In genomic region chr19:409006-409514, GRCh38 we compare ENCODE assay signal across 9 cellular contexts. TPM values are rescaled to one million over a fixed set of nuclear protein-coding genes. Genes with fewer than 3 reads are reported as not detected.
DNase-seq lines count a peak whose midpoint lies in the region; ATAC-seq lines count a peak whose summit lies in the region.
"Had no signal": no experiment of that assay in that cellular context is flagged by ENCODE, and none has a peak within 500 bp of the region (broad histone marks: within the 10 kb centered on the region; RNA-seq: fewer than 3 reads in every experiment).

TSS of gene C2CD4C (minus strand) at chr19:409147. CDS start at chr19:408361, 786 bp downstream.

- DNase-seq in NCI-H2227 (lab: John Stamatoyannopoulos, UW; ENCODE audit: unreplicated experiment) (peak; percentile 71), astrocyte of the hippocampus (ENCODE audit: low read depth, low spot score) (peak; percentile 57), left colon (peak in 1 of 2 donors; percentile 20), RPMI8226 (no peak)
- DNase-seq in stimulated activated naive CD8-positive, alpha-beta T cell treated with anti-CD3 and anti-CD28 coated beads, Interleukin-15, Interleukin-2, amounts not matched to agents 100 U/mL and 50 U/mL, for 24 hours: peak; percentile 31
- no peak for DNase-seq in effector CD8-positive, alpha-beta T cell (lab: John Stamatoyannopoulos, UW)

- H3K4me2 ChIP-seq in BLaER1 treated with 17β-estradiol and CSF1 and Interleukin-3, amounts not matched to agents 10 nM and 100 nM: peak within 1 kb of the TSS; percentile 91 to 100 (median 98)

- no peak within 1 kb of the TSS for H3K27ac ChIP-seq in BLaER1 treated with 17β-estradiol and CSF1 and Interleukin-3, amounts not matched to agents 10 nM and 100 nM
- H3K27ac ChIP-seq: adrenal gland had no signal

- peaks cover 0 to 33% (median 0%) of the 10 kb centered on the region in 11 experiments; a peak in 5 of 22 replicates for H4K20me1 ChIP-seq in BLaER1 treated with 17β-estradiol and CSF1 and Interleukin-3, amounts not matched to agents 10 nM and 100 nM

- peak within 1 kb of the TSS; percentile 25 to 66 (median 61); a peak in 19 of 22 replicates for H3K9ac ChIP-seq in BLaER1 treated with 17β-estradiol and CSF1 and Interleukin-3, amounts not matched to agents 10 nM and 100 nM

- H3K27me3 ChIP-seq in BLaER1 treated with 17β-estradiol and CSF1 and Interleukin-3, amounts not matched to agents 10 nM and 100 nM: peaks cover 0 to 48% (median 17%) of the 10 kb centered on the region in 11 experiments; a peak in 15 of 22 replicates

- peak; percentile 44 for ATAC-seq in left colon
- no peak for ATAC-seq in stimulated activated naive CD8-positive, alpha-beta T cell treated with anti-CD3 and anti-CD28 coated beads, Interleukin-15, Interleukin-2, amounts not matched to agents 100 U/mL and 50 U/mL, for 24 hours
- ATAC-seq in GM19397 (IDR thresholded peaks at IDR 0.05; ENCODE audit: unreplicated experiment): no peak

- H3K4me1 ChIP-seq in BLaER1 treated with 17β-estradiol and CSF1 and Interleukin-3, amounts not matched to agents 10 nM and 100 nM: peaks cover 10 to 46% (median 36%) of the 10 kb centered on the region in 10 experiments; a peak in 18 of 20 replicates

- intact Hi-C loops in left colon (cut with DNase I, micrococcal nuclease): loop anchor here in 1 of 2 donors (10.0 kb wide), 1 partner anchor 76 kb away; no protein-coding TSS in a partner anchor

- no peaks in the 10 kb centered on the region for H3K36me3 ChIP-seq in BLaER1 treated with 17β-estradiol and CSF1 and Interleukin-3, amounts not matched to agents 10 nM and 100 nM
- H3K36me3 ChIP-seq: adrenal gland had no signal

- no peaks in the 10 kb centered on the region for H3K9me3 ChIP-seq in BLaER1 treated with 17β-estradiol and CSF1 and Interleukin-3, amounts not matched to agents 10 nM and 100 nM (replicated peaks in 1 of 11)
- H3K9me3 ChIP-seq: adrenal gland had no signal

- peak within 1 kb of the TSS; percentile 57 to 72 (median 63) for H3K4me3 ChIP-seq in BLaER1 treated with 17β-estradiol and CSF1 and Interleukin-3, amounts not matched to agents 10 nM and 100 nM

RNA-seq across cellular contexts. Expression of gene C2CD4C, which starts in this region (rescaled TPM):
- under 1 TPM; 0.59 to 0.85 TPM for total RNA-seq in left colon

Comparison
In these comparisons a context has a peak if more than half of its experiments do, and no peak if none do; other contexts are left out.
1. Peak in ATAC-seq in left colon; RNA of the gene not detected or under 1 TPM.
2. DNase-seq: peak in NCI-H2227 (single experiment), astrocyte of the hippocampus (single experiment) and stimulated activated naive CD8-positive, alpha-beta T cell treated with anti-CD3 and anti-CD28 coated beads, Interleukin-15, Interleukin-2, amounts not matched to agents 100 U/mL and 50 U/mL, for 24 hours (single experiment); none in effector CD8-positive, alpha-beta T cell (single experiment) and RPMI8226 (single experiment).